Comparison of ENCODE assay signal across 19 cellular contexts in genomic region chr5:124685404-124685930, GRCh38.
A peak's percentile ranks its signal among the peaks of the same experiment; 100 is the strongest.
DNase-seq lines count a peak whose midpoint lies in the region; ATAC-seq and TF ChIP-seq lines count a peak whose summit lies in the region.
"Had no signal": no experiment of that assay in that cellular context is flagged by ENCODE, and none has a peak within 500 bp of the region (broad histone marks: within the 10 kb centered on the region; RNA-seq: fewer than 3 reads in every experiment).

No MANE protein-coding gene starts in this region.

- DNase-seq in IMR-90 (no peak), endodermal cell (no peak), NCI-H748 treated with DMSO at 0.1 percent for 48 hours (lab: John Stamatoyannopoulos, UW) (no peak)
- DNase-seq: Caco-2; CD4-positive, alpha-beta memory T cell; DMS 273 treated with DMSO at 0.1 percent for 48 hours; DND-41; H9; NCI-H1105; NCI-H146; NCI-H2029; NCI-H345; OCI-M1; Right ventricle myocardium superior had no signal

- CTCF ChIA-PET in IMR-90 (lab: Yijun Ruan, JAX), result no interaction called here

- H3K27ac Mint-ChIP-seq in endodermal cell, result no peak overlapping the region
- H3K27ac Mint-ChIP-seq in stimulated activated memory B cell treated with anti-CD40 and anti-IgM and Interleukin-4, amounts not matched to agents 10 μg/mL and 1 μg/mL and 100 μg/mL, for 72 hours, result no peak overlapping the region
- H3K27ac Mint-ChIP-seq: CD4-positive, alpha-beta memory T cell had no signal

- H3K9me3 Mint-ChIP-seq in endodermal cell, result no peaks in the 10 kb centered on the region
- no peaks in the 10 kb centered on the region for H3K9me3 Mint-ChIP-seq in stimulated activated memory B cell treated with anti-CD40 and anti-IgM and Interleukin-4, amounts not matched to agents 10 μg/mL and 1 μg/mL and 100 μg/mL, for 72 hours
- H3K9me3 Mint-ChIP-seq: H9 had no signal

- H3K4me1 Mint-ChIP-seq in endodermal cell, result peaks cover 55% of the 10 kb centered on the region
- H3K4me1 Mint-ChIP-seq in stimulated activated memory B cell treated with anti-CD40 and anti-IgM and Interleukin-4, amounts not matched to agents 10 μg/mL and 1 μg/mL and 100 μg/mL, for 72 hours, result peaks cover 28% of the 10 kb centered on the region
- H3K4me1 Mint-ChIP-seq: CD4-positive, alpha-beta memory T cell had no signal

- no peak overlapping the region for H2BK120ac ChIP-seq in IMR-90 (ENCODE audit: low read depth, low read length)

- H3K27me3 Mint-ChIP-seq in endodermal cell (ENCODE audit: insufficient read depth), result no peaks in the 10 kb centered on the region
- no peaks in the 10 kb centered on the region for H3K27me3 Mint-ChIP-seq in stimulated activated memory B cell treated with anti-CD40 and anti-IgM and Interleukin-4, amounts not matched to agents 10 μg/mL and 1 μg/mL and 100 μg/mL, for 72 hours

- in situ Hi-C loops in IMR-90 (cut with MboI; ENCODE audit: low sequenced_read_pairs), result no loop called here

- H2AFZ ChIP-seq in IMR-90 (replicated peaks; ENCODE audit: low read length, poor library complexity), result no peak overlapping the region

- no peak overlapping the region for H3K27ac ChIP-seq in IMR-90 (ENCODE audit: insufficient read depth, low read length)
- H3K27ac ChIP-seq in endodermal cell (ENCODE audit: low read depth, low read length), result no peak overlapping the region

- H3K79me1 ChIP-seq in IMR-90 (ENCODE audit: low read depth in 1 of 2, low read length in 2 of 2), result peaks cover 9 to 64% of the 10 kb centered on the region in 2 experiments

- TF ChIP-seq POLR2A in IMR-90 (IDR thresholded peaks at IDR 0.05; ENCODE audit: low read depth, low read length), result no peak

- peak overlapping the region; percentile 28; the same call in 1 of the 2 replicates for H2BK20ac ChIP-seq in IMR-90 (ENCODE audit: low read depth, low read length)

- H3K9ac ChIP-seq in IMR-90 (ENCODE audit: low read depth, low read length) (no peak overlapping the region), endodermal cell (ENCODE audit: extremely low read depth, low read length, poor library complexity, severe bottlenecking) (no peak overlapping the region)

- no peak overlapping the region for H3K4ac ChIP-seq in IMR-90 (ENCODE audit: low read depth, low read length)

- no CpG with 5 or more reads among the region's 3 CpGs for WGBS in IMR-90 (ENCODE audit: extremely low coverage in 2 of 2, insufficient read length in 1 of 2), 2 experiments
- 68% methylated on average over 3 of the region's 3 CpGs; no CpG with 5 or more reads in 1 of the 2 experiments for WGBS in endodermal cell (ENCODE audit: insufficient coverage in 1 of 2, insufficient read length in 1 of 2), 2 experiments

- H3K4me2 ChIP-seq in IMR-90 (ENCODE audit: low read depth, low read length), result no peak overlapping the region

- H3K4me1 ChIP-seq in IMR-90 (ENCODE audit: control insufficient read depth, insufficient read depth, low read length) (peaks cover 21% of the 10 kb centered on the region), endodermal cell (ENCODE audit: control insufficient read depth, insufficient read depth, low read length) (peaks cover 24% of the 10 kb centered on the region)

- H4K20me1 ChIP-seq in IMR-90 (ENCODE audit: insufficient read depth, low read length), result no peaks in the 10 kb centered on the region

- no peaks in the 10 kb centered on the region for H3K27me3 ChIP-seq in IMR-90 (ENCODE audit: control insufficient read depth, insufficient read depth, low read length)
- no peaks in the 10 kb centered on the region for H3K27me3 ChIP-seq in endodermal cell (ENCODE audit: control insufficient read depth, insufficient read depth, low read length, poor library complexity, severe bottlenecking)

- TF ChIP-seq CTCF in IMR-90 (conservative IDR thresholded peaks at IDR 0.05; ENCODE audit: low read depth, low read length) (no peak), endodermal cell (conservative IDR thresholded peaks at IDR 0.05) (no peak)

- intact Hi-C loops in IMR-90 (cut with micrococcal nuclease), result no loop called here

- H3K4me3 ChIP-seq in IMR-90 (ENCODE audit: insufficient read depth, low read depth, low read length), result no peak overlapping the region
- H3K4me3 ChIP-seq in endodermal cell (ENCODE audit: low read length), result peak overlapping the region; percentile 6
- H3K4me3 ChIP-seq: GM12878 had no signal

- H3K36me3 ChIP-seq in IMR-90 (ENCODE audit: control insufficient read depth, insufficient read depth, low read length) (no peaks in the 10 kb centered on the region), endodermal cell (ENCODE audit: control insufficient read depth, insufficient read depth, low read length) (peaks cover 66% of the 10 kb centered on the region)

- H3K36me3 Mint-ChIP-seq in endodermal cell (ENCODE audit: low read depth), result peaks cover 42% of the 10 kb centered on the region
- H3K36me3 Mint-ChIP-seq in stimulated activated memory B cell treated with anti-CD40 and anti-IgM and Interleukin-4, amounts not matched to agents 10 μg/mL and 1 μg/mL and 100 μg/mL, for 72 hours, result peaks cover 6% of the 10 kb centered on the region
- H3K36me3 Mint-ChIP-seq: CD4-positive, alpha-beta memory T cell had no signal

- H3K56ac ChIP-seq in IMR-90 (ENCODE audit: extremely low read depth, insufficient read depth, low read length), result no peak overlapping the region

- H4K8ac ChIP-seq in IMR-90 (ENCODE audit: low read depth in 2 of 2, low read length in 2 of 2), result 0 out of 4 replicates have a peak overlapping the region, but pooled peaks of 1 of the 2 experiments have one; percentile 31

- peak overlapping the region; percentile 44; the same call in 1 of the 2 replicates for H4K5ac ChIP-seq in IMR-90 (ENCODE audit: low read depth, low read length)

- 0 out of 2 replicates have a peak overlapping the region, but pooled peaks have one; percentile 19 for H3K14ac ChIP-seq in IMR-90 (replicated peaks; ENCODE audit: low read depth, low read length)

- dilution Hi-C loops in IMR-90 (cut with HindIII; ENCODE audit: low sequenced_read_pairs, unreplicated experiment), result no loop called here

- H2AK9ac ChIP-seq in IMR-90 (replicated peaks; ENCODE audit: low read depth, low read length, poor library complexity), result no peak overlapping the region

- no peak for TF ChIP-seq RAD21 in IMR-90 (IDR thresholded peaks at IDR 0.05; ENCODE audit: low read length)

- ATAC-seq in GM18868 (IDR thresholded peaks at IDR 0.05; ENCODE audit: unreplicated experiment) (peak; percentile 43), IMR-90 (ENCODE audit: low read depth) (no peak), GM21360 (IDR thresholded peaks at IDR 0.05; ENCODE audit: unreplicated experiment) (no peak), GM19035 (IDR thresholded peaks at IDR 0.05; ENCODE audit: unreplicated experiment) (no peak)
- peak; percentile 48 for ATAC-seq in stimulated activated memory B cell treated with anti-CD40 and anti-IgM and Interleukin-4, amounts not matched to agents 10 μg/mL and 1 μg/mL and 100 μg/mL, for 72 hours
- ATAC-seq: GM12878 had no signal

- BruUV-seq in IMR-90 (replicated peaks; lab: Mats Ljungman, UMichigan), result no TSS peak

- H2BK15ac ChIP-seq in IMR-90 (ENCODE audit: low read depth, low read length), result peak overlapping the region; percentile 44; the same call in 2 of the 3 replicates

- H3K4me3 Mint-ChIP-seq in endodermal cell, result no peak overlapping the region
- H3K4me3 Mint-ChIP-seq in stimulated activated memory B cell treated with anti-CD40 and anti-IgM and Interleukin-4, amounts not matched to agents 10 μg/mL and 1 μg/mL and 100 μg/mL, for 72 hours, result no peak overlapping the region
- H3K4me3 Mint-ChIP-seq: CD4-positive, alpha-beta memory T cell; H9 had no signal

- H2BK5ac ChIP-seq in IMR-90 (ENCODE audit: low read depth, low read length, poor library complexity, severe bottlenecking), result no peak overlapping the region

- no peak overlapping the region for H3K23ac ChIP-seq in IMR-90 (ENCODE audit: low read depth, low read length)

- POLR2A ChIA-PET in IMR-90 (lab: Charles Lee; ENCODE audit: unreplicated experiment), result no interaction called here

- H2AK5ac ChIP-seq in IMR-90 (ENCODE audit: low read depth, low read length), result no peak overlapping the region

- H3K9me3 ChIP-seq in IMR-90 (ENCODE audit: control insufficient read depth, insufficient read depth, low read length), result no peaks in the 10 kb centered on the region
- H3K9me3 ChIP-seq in endodermal cell (ENCODE audit: control insufficient read depth, low read length), result no peaks in the 10 kb centered on the region
- H3K9me3 ChIP-seq: Caco-2 had no signal

- H3K18ac ChIP-seq in IMR-90 (ENCODE audit: low read depth, low read length), result peak overlapping the region; percentile 84

- 0 out of 2 replicates have a peak overlapping the region, but pooled peaks have one; percentile 6 for H4K91ac ChIP-seq in IMR-90 (ENCODE audit: insufficient read depth, low read depth, low read length)

- peaks cover 8% of the 10 kb centered on the region; the same call in 1 of the 2 replicates for H3K9me1 ChIP-seq in IMR-90 (ENCODE audit: insufficient read depth, low read length)

TF ChIP-seq in IMR-90, 13 proteins besides CTCF, POLR2A, EP300 and RAD21 (continues in another document):
- no peak for TF ChIP-seq USF2 (IDR thresholded peaks at IDR 0.05; ENCODE audit: low read depth, low read length)
- no peak for TF ChIP-seq RCOR1 (IDR thresholded peaks at IDR 0.05; ENCODE audit: insufficient replicate concordance, low read length)
- no peak for TF ChIP-seq SMC3 (IDR thresholded peaks at IDR 0.05; ENCODE audit: low read depth, low read length)
- no peak for TF ChIP-seq NFE2L2 (IDR thresholded peaks at IDR 0.05; ENCODE audit: low read depth, low read length)
- no peak for TF ChIP-seq CEBPB (IDR thresholded peaks at IDR 0.05; ENCODE audit: low read depth, low read length)
- TF ChIP-seq MXI1 (IDR thresholded peaks at IDR 0.05; ENCODE audit: borderline replicate concordance, low read depth, low read length), result no peak
- TF ChIP-seq ELK1 (IDR thresholded peaks at IDR 0.05; ENCODE audit: borderline replicate concordance, low read depth, low read length), result no peak
- TF ChIP-seq RFX5 (IDR thresholded peaks at IDR 0.05; ENCODE audit: low read depth, low read length), result no peak
- no peak for TF ChIP-seq FOS (IDR thresholded peaks at IDR 0.05; ENCODE audit: low read depth, low read length)

Comparison
In these comparisons a context has a peak if more than half of its experiments do, and no peak if none do; other contexts are left out.
1. ATAC-seq: peak in GM18868 (single experiment) and stimulated activated memory B cell treated with anti-CD40 and anti-IgM and Interleukin-4, amounts not matched to agents 10 μg/mL and 1 μg/mL and 100 μg/mL, for 72 hours (single experiment); none in IMR-90 (single experiment), GM21360 (single experiment) and GM19035 (single experiment).